In the genomic region with DNA sequence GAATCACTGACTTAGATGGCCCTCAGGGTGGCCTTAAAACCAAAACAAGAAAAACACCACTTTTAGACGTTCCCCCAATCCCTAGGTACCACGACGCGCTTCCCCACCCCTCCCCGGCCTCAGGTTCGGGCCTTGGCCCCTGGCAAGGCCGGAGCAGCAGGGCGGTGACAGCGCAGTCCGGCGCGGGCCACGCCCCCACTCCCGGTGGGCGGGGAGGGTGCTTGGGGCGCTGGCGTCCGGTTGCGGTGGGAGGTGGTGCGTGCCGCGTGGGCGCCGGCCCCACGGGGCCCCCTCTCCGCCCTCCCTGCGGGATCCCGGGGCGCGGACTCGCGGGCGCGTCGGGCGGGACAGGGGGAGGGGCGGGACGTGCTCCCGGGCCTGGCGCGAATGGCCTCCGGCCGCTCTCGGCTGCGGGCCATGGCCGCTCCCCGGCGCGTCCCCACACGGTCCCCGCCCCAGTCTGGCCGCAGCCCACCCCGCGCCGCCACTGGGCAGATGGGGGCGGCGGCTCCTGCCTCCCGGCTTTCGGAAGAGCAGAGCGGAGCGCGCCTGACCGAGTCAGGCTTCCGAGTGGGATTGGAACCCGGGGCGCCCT, we compare ENCODE assay signal across 8 cellular contexts. TPM values are rescaled to one million over a fixed set of nuclear protein-coding genes. Genes with fewer than 3 reads are reported as not detected.
DNase-seq lines count a peak whose midpoint lies in the region; ATAC-seq and TF ChIP-seq lines count a peak whose summit lies in the region.

No MANE protein-coding gene starts in this region.

- no TSS peak for BruUV-seq in Panc1 (replicated peaks; lab: Mats Ljungman, UMichigan)

- no peak overlapping the region for H3K27ac ChIP-seq in Panc1 (ENCODE audit: low read length)

- no peaks in the 10 kb centered on the region for H3K9me3 ChIP-seq in Panc1 (ENCODE audit: control insufficient read depth, insufficient read depth, low read depth, low read length)

- H3K36me3 ChIP-seq in Panc1 (ENCODE audit: control insufficient read depth, insufficient read depth, low read length), result no peaks in the 10 kb centered on the region

- TF ChIP-seq CTCF in Panc1 (IDR thresholded peaks at IDR 0.05), result no peak
- TF ChIP-seq CTCF in fibroblast of pulmonary artery (IDR thresholded peaks at IDR 0.05; ENCODE audit: low read length, missing control alignments), result no peak
- TF ChIP-seq CTCF in osteocyte (IDR thresholded peaks at IDR 0.05), result no peak

- POLR2A ChIA-PET in Panc1 (lab: Charles Lee), result no interaction called here

- H3K4me3 ChIP-seq in Panc1 (ENCODE audit: low read depth in 2 of 2, low read length in 2 of 2), result peak overlapping the region; percentile 48 to 61
- peak overlapping the region; percentile 58 for H3K4me3 ChIP-seq in fibroblast of pulmonary artery (replicated peaks; ENCODE audit: low read depth, low read length)

- ATAC-seq in GM21619 (IDR thresholded peaks at IDR 0.05; ENCODE audit: unreplicated experiment), result peak; percentile 33
- ATAC-seq in Panc1, result peak; percentile 34; the same call in 1 of the 2 replicates

- peaks cover 11% of the 10 kb centered on the region for H3K4me1 Mint-ChIP-seq in osteocyte (ENCODE audit: unreplicated experiment)

- in situ Hi-C loops in Panc1 (cut with HindIII; ENCODE audit: low pct_unique_long_range_greater_than_20kb, low sequenced_read_pairs) (no loop called here), KBM-7 (cut with MboI; ENCODE audit: low pct_unique_long_range_greater_than_20kb, low sequenced_read_pairs) (no loop called here)

- DNase-seq in AG08396 (ENCODE audit: low spot score) (peak; percentile 51), Panc1 (ENCODE audit: low read depth, low spot score) (no peak), fibroblast of pulmonary artery (ENCODE audit: low read depth) (no peak), osteocyte (ENCODE audit: extremely low spot score, unreplicated experiment) (peak; percentile 83), KBM-7 (no peak), midbrain (lab: John Stamatoyannopoulos, UW) (no peak), ecto neural progenitor cell (ENCODE audit: low spot score) (no peak)

- H3K27me3 Mint-ChIP-seq in osteocyte (ENCODE audit: unreplicated experiment), result no peaks in the 10 kb centered on the region

- H3K36me3 Mint-ChIP-seq in osteocyte (ENCODE audit: unreplicated experiment), result no peaks in the 10 kb centered on the region

- CTCF ChIA-PET in Panc1 (lab: Charles Lee), result no interaction called here

- H3K27me3 ChIP-seq in Panc1 (ENCODE audit: control insufficient read depth, insufficient read depth, low read length), result no peaks in the 10 kb centered on the region; the same call in 1 of the 2 replicates

- H3K4me3 Mint-ChIP-seq in osteocyte (ENCODE audit: unreplicated experiment), result peak overlapping the region; percentile 85

- no peaks in the 10 kb centered on the region for H3K9me3 Mint-ChIP-seq in osteocyte (ENCODE audit: unreplicated experiment)

- H3K4me1 ChIP-seq in Panc1 (ENCODE audit: control insufficient read depth, insufficient read depth, low read length), result no peaks in the 10 kb centered on the region

- H3K27ac Mint-ChIP-seq in osteocyte (ENCODE audit: unreplicated experiment), result no peak overlapping the region

- intact Hi-C loops in Panc1 (cut with micrococcal nuclease; ENCODE audit: unreplicated experiment), result no loop called here

RNA-seq across cellular contexts. Expression of a gene that starts 0.9 kb away (rescaled TPM):
- total RNA-seq in Panc1 (2021; ENCODE audit: unreplicated experiment) (0.44 TPM), osteocyte (0.29 and 0.40 TPM in 2 replicates)
- polyA plus RNA-seq in Panc1 (2012; ENCODE audit: insufficient read length), result 0.94 TPM

Comparison
In these comparisons a context has a peak if more than half of its experiments do, and no peak if none do; other contexts are left out.
1. DNase-seq: peak in AG08396 (single experiment) and osteocyte (single experiment); none in Panc1 (single experiment), fibroblast of pulmonary artery (single experiment), KBM-7 (single experiment), midbrain (single experiment) and ecto neural progenitor cell (single experiment).